Comparison of ENCODE assay signal across 13 cellular contexts in the genomic region with DNA sequence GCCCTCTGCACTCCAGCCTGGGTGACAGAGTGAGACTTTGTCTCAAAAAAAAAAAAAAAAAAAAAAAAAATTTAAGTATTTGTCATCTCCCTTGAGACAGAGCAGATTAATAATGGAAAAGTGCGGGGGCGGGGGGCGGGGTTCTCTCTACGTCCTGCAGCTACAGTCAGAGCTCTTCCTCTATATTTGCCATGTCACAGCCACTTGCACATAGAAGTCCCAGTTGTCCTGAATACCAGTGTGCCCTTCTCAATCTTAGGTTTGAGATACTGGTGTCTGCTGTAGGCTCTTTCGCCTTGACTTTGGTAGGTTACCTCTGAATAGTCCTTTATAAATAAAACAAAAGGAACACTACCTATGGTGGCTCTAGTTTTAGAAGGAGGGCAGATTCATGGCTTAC.
DNase-seq lines count a peak whose midpoint lies in the region; ATAC-seq, FAIRE-seq and TF ChIP-seq lines count a peak whose summit lies in the region.
"Had no signal": no experiment of that assay in that cellular context is flagged by ENCODE, and none has a peak within 500 bp of the region (broad histone marks: within the 10 kb centered on the region; RNA-seq: fewer than 3 reads in every experiment).

No MANE protein-coding gene starts in this region.

- peak overlapping the region; percentile 57 for H2AFZ ChIP-seq in HCT116 (ENCODE audit: low read depth, low read length, poor library complexity, severe bottlenecking)
- no peak overlapping the region for H2AFZ ChIP-seq in hepatocyte

- peaks cover 4% of the 10 kb centered on the region for H3K9me3 Mint-ChIP-seq in activated T-helper 17 cell treated with anti-CD3 and anti-CD28 coated beads, Interleukin-2, amount 50 U/mL, for 72 hours

- H3K27me3 Mint-ChIP-seq in activated T-helper 17 cell treated with anti-CD3 and anti-CD28 coated beads, Interleukin-2, amount 50 U/mL, for 72 hours: peaks cover 27% of the 10 kb centered on the region

- no peaks in the 10 kb centered on the region for H3K36me3 Mint-ChIP-seq in activated T-helper 17 cell treated with anti-CD3 and anti-CD28 coated beads, Interleukin-2, amount 50 U/mL, for 72 hours (ENCODE audit: low read depth)
- H3K36me3 Mint-ChIP-seq: CD14-positive monocyte had no signal

- no TSS peak for BruUV-seq in HCT116 (replicated peaks; lab: Mats Ljungman, UMichigan)

- H3K4me3 Mint-ChIP-seq in activated T-helper 17 cell treated with anti-CD3 and anti-CD28 coated beads, Interleukin-2, amount 50 U/mL, for 72 hours: no peak overlapping the region
- H3K4me3 Mint-ChIP-seq: CD14-positive monocyte had no signal

- no peak for FAIRE-seq in A549 (lab: Jason Lieb, UNC)

- H3K9me3 ChIP-seq in A549 (no peaks in the 10 kb centered on the region), HCT116 (ENCODE audit: control insufficient read depth in 1 of 2, insufficient read depth in 1 of 2, low read depth in 1 of 2, low read length in 2 of 2) (no peaks in the 10 kb centered on the region), hepatocyte (ENCODE audit: low read depth) (no peaks in the 10 kb centered on the region)

- RAD21 ChIA-PET in HCT116 (lab: Charles Lee; ENCODE audit: low non-redundant PET in 1 of 2, low total read pairs in 2 of 2, uncharacterized antibody in 2 of 2, unreplicated experiment in 2 of 2): no interaction called here

- ATAC-seq in A549 (no peak), HCT116 (no peak), GM18873 (IDR thresholded peaks at IDR 0.05; ENCODE audit: low FRiP score, unreplicated experiment) (no peak)
- peak; percentile 45 for ATAC-seq in activated T-helper 17 cell treated with anti-CD3 and anti-CD28 coated beads, Interleukin-2, amount 50 U/mL, for 72 hours (replicated peaks)

- peaks cover 91% of the 10 kb centered on the region for H3K4me1 ChIP-seq in A549
- peaks cover 33 to 61% of the 10 kb centered on the region in 2 experiments for H3K4me1 ChIP-seq in HCT116 (ENCODE audit: control insufficient read depth in 1 of 2, insufficient read depth in 2 of 2, low read length in 2 of 2)
- H3K4me1 ChIP-seq in hepatocyte (ENCODE audit: insufficient read depth): peaks cover 42% of the 10 kb centered on the region

- CTCF ChIA-PET in A549 (lab: Yijun Ruan, JAX): no interaction called here
- CTCF ChIA-PET in HCT116 (lab: Charles Lee): no interaction called here

- H3K4me3 ChIP-seq in A549: no peak overlapping the region
- no peak overlapping the region for H3K4me3 ChIP-seq in HCT116 (replicated peaks in 1 of 2; ENCODE audit: low read depth in 1 of 2, low read length in 2 of 2)
- no peak overlapping the region for H3K4me3 ChIP-seq in hepatocyte

- POLR2A ChIA-PET in A549 (lab: Yijun Ruan, JAX) (no interaction called here), HCT116 (lab: Charles Lee) (interaction anchor here (0.7 to 1.4 kb wide), 2 partner anchors 55 to 287 kb away, joined by 4 to 6 read pairs; no protein-coding TSS in a partner anchor)

- TF ChIP-seq POLR2A in A549 (IDR thresholded peaks at IDR 0.05; ENCODE audit: low read length): no peak
- no peak for TF ChIP-seq POLR2A in HCT116 (IDR thresholded peaks at IDR 0.05; ENCODE audit: borderline replicate concordance, extremely low read depth, insufficient read depth, insufficient read length)

- WGBS in A549 (ENCODE audit: missing lambda C conversion rate): 38% methylated on average over 3 of the region's 5 CpGs
- 80% methylated on average over 5 of the region's 5 CpGs for WGBS in hepatocyte (ENCODE audit: low lambda C conversion rate, missing lambda C conversion rate)

- no peaks in the 10 kb centered on the region for H4K20me1 ChIP-seq in HCT116 (ENCODE audit: insufficient read depth)
- no peaks in the 10 kb centered on the region for H4K20me1 ChIP-seq in hepatocyte (ENCODE audit: insufficient read depth, poor library complexity, severe bottlenecking)

- DNase-seq in A549 (ENCODE audit: low read depth in 1 of 2, low spot score in 1 of 2): no peak
- DNase-seq in HCT116 (ENCODE audit: low read depth, low spot score): no peak
- no peak for DNase-seq in hepatocyte (ENCODE audit: low spot score)
- no peak for DNase-seq in COR-L47 (lab: John Stamatoyannopoulos, UW)
- DNase-seq in AG20443 (ENCODE audit: low spot score): no peak
- DNase-seq in NCI-H2227 treated with DMSO at 0.1 percent for 48 hours (lab: John Stamatoyannopoulos, UW): no peak
- DNase-seq: activated CD4-positive, alpha-beta T cell treated with anti-CD3 and anti-CD28 coated beads for 1 hour; left cardiac atrium; NCI-H526 treated with DMSO at 0.1 percent for 48 hours; stimulated activated CD4-positive, alpha-beta T cell treated with anti-CD3 and anti-CD28 coated beads, Interleukin-2, amount 100 ng/mL, for 48 hours had no signal

- no peak for TF ChIP-seq CTCF in A549 (IDR thresholded peaks at IDR 0.05)
- no peak for TF ChIP-seq CTCF in HCT116 (IDR thresholded peaks at IDR 0.05 in 2 of 3, conservative IDR thresholded peaks at IDR 0.05 in 1 of 3; ENCODE audit: borderline replicate concordance in 1 of 3, insufficient read depth in 1 of 3, low read depth in 2 of 3, low read length in 2 of 3)
- TF ChIP-seq CTCF in hepatocyte (IDR thresholded peaks at IDR 0.05; ENCODE audit: poor library complexity): no peak

- H3K27me3 ChIP-seq in HCT116 (ENCODE audit: insufficient read depth, low read length) (no peaks in the 10 kb centered on the region), hepatocyte (no peaks in the 10 kb centered on the region)

- peak overlapping the region; percentile 39 for H3K4me2 ChIP-seq in A549
- peak overlapping the region; percentile 44 for H3K4me2 ChIP-seq in HCT116 (ENCODE audit: low read length)
- H3K4me2 ChIP-seq in hepatocyte: no peak overlapping the region

- no peaks in the 10 kb centered on the region for H3K79me2 ChIP-seq in HCT116 (ENCODE audit: insufficient read depth, low read length)
- H3K79me2 ChIP-seq in hepatocyte: no peaks in the 10 kb centered on the region

- intact Hi-C loops in HCT116 (cut with micrococcal nuclease): no loop called here

- H3K9me2 ChIP-seq in HCT116 (ENCODE audit: insufficient read depth) (no peaks in the 10 kb centered on the region), hepatocyte (replicated peaks; ENCODE audit: insufficient read depth) (no peaks in the 10 kb centered on the region)

- TF ChIP-seq RAD21 in A549 (conservative IDR thresholded peaks at IDR 0.05 in 1 of 2, IDR thresholded peaks at IDR 0.05 in 1 of 2): no peak
- TF ChIP-seq RAD21 in HCT116 (IDR thresholded peaks at IDR 0.05; ENCODE audit: low read depth): no peak

- no peaks in the 10 kb centered on the region for H3K36me3 ChIP-seq in HCT116 (ENCODE audit: control insufficient read depth in 1 of 2, insufficient read depth in 2 of 2, low read length in 2 of 2)
- H3K36me3 ChIP-seq in hepatocyte (replicated peaks; ENCODE audit: insufficient read depth, low read depth): no peaks in the 10 kb centered on the region

- peak overlapping the region; percentile 32 for H3K27ac Mint-ChIP-seq in activated T-helper 17 cell treated with anti-CD3 and anti-CD28 coated beads, Interleukin-2, amount 50 U/mL, for 72 hours

- H3K4me1 Mint-ChIP-seq in activated T-helper 17 cell treated with anti-CD3 and anti-CD28 coated beads, Interleukin-2, amount 50 U/mL, for 72 hours: peaks cover 4% of the 10 kb centered on the region
- H3K4me1 Mint-ChIP-seq: CD14-positive monocyte had no signal

- peak overlapping the region; percentile 95 to 99 for H3K27ac ChIP-seq in A549
- no peak overlapping the region for H3K27ac ChIP-seq in HCT116 (ENCODE audit: low read depth, low read length)
- H3K27ac ChIP-seq in hepatocyte: peak overlapping the region; percentile 49

- no peak for TF ChIP-seq EP300 in A549 (IDR thresholded peaks at IDR 0.05)

- H3K9ac ChIP-seq in HCT116 (ENCODE audit: low read length): no peak overlapping the region

TF ChIP-seq in A549, 52 proteins besides CTCF, POLR2A, EP300 and RAD21:
- TF ChIP-seq FOSL2 (IDR thresholded peaks at IDR 0.05) (no peak), FOSL2 (CRISPR knock-in tag; IDR thresholded peaks at IDR 0.05) (no peak), NFE2L2 (conservative IDR thresholded peaks at IDR 0.05; ENCODE audit: low read length) (no peak), RARB (CRISPR knock-in tag; IDR thresholded peaks at IDR 0.05) (no peak), MAFK (IDR thresholded peaks at IDR 0.05; ENCODE audit: partially characterized antibody) (no peak), JUN (IDR thresholded peaks at IDR 0.05) (no peak)
- TF ChIP-seq, protein P1, sequence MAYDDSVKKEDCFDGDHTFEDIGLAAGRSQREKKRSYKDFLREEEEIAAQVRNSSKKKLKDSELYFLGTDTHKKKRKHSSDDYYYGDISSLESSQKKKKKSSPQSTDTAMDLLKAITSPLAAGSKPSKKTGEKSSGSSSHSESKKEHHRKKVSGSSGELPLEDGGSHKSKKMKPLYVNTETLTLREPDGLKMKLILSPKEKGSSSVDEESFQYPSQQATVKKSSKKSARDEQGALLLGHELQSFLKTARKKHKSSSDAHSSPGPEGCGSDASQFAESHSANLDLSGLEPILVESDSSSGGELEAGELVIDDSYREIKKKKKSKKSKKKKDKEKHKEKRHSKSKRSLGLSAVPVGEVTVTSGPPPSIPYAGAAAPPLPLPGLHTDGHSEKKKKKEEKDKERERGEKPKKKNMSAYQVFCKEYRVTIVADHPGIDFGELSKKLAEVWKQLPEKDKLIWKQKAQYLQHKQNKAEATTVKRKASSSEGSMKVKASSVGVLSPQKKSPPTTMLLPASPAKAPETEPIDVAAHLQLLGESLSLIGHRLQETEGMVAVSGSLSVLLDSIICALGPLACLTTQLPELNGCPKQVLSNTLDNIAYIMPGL (CRISPR knock-in tag; IDR thresholded peaks at IDR 0.05; ENCODE audit: borderline replicate concordance): no peak
TF ChIP-seq in A549: peak in this region for 0.
